In genomic region chr6:6521961-6522360, GRCh38 we compare ENCODE assay signal across 20 cellular contexts.
DNase-seq lines count a peak whose midpoint lies in the region; FAIRE-seq and TF ChIP-seq lines count a peak whose summit lies in the region.
"Had no signal": no experiment of that assay in that cellular context is flagged by ENCODE, and none has a peak within 500 bp of the region (broad histone marks: within the 10 kb centered on the region; RNA-seq: fewer than 3 reads in every experiment).

No MANE protein-coding gene starts in this region.

- H2BK12ac ChIP-seq in H1 (ENCODE audit: low read depth, low read length) (peak overlapping the region; percentile 52; the same call in 1 of the 2 replicates), neuronal stem cell (ENCODE audit: low read length) (no peak overlapping the region)

- H2BK5ac ChIP-seq in H1 (ENCODE audit: low read depth, low read length): no peak overlapping the region
- H2BK5ac ChIP-seq in neuronal stem cell (ENCODE audit: low read length): no peak overlapping the region

- H3K56ac ChIP-seq in H1 (replicated peaks; ENCODE audit: insufficient read length, low read depth, low read length): no peak overlapping the region

- WGBS in H1 (ENCODE audit: extremely low coverage in 1 of 2, insufficient coverage in 1 of 2, insufficient read length in 1 of 2, insufficient replicate concordance in 2 of 2, low coverage in 1 of 2, low lambda C conversion rate in 2 of 2, missing lambda C conversion rate in 1 of 2), 2 experiments: 95 to 100% methylated on average over 2 to 7 of the region's 7 CpGs
- WGBS in neuronal stem cell (ENCODE audit: extremely low coverage in 2 of 2, insufficient read length in 2 of 2, insufficient replicate concordance in 1 of 2), 2 donors: 100% methylated on average over 5 of the region's 7 CpGs; no CpG with 5 or more reads in 1 of the 2 donors
- WGBS in testis, 2 donors: 88 to 89% methylated on average over 7 of the region's 7 CpGs

- H2BK120ac ChIP-seq in H1 (replicated peaks; ENCODE audit: low read depth, low read length) (no peak overlapping the region), neuronal stem cell (ENCODE audit: low read depth, low read length) (no peak overlapping the region)

- H4K91ac ChIP-seq in H1 (replicated peaks; ENCODE audit: insufficient read length, low read length): no peak overlapping the region
- H4K91ac ChIP-seq in neuronal stem cell (ENCODE audit: low read depth, low read length, poor library complexity): no peak overlapping the region

- H2BK15ac ChIP-seq in H1 (ENCODE audit: low read length) (peak overlapping the region; percentile 5; the same call in 1 of the 2 replicates), neuronal stem cell (ENCODE audit: low read length) (no peak overlapping the region)

- POLR2A ChIA-PET in H1 (lab: Charles Lee; ENCODE audit: partially characterized antibody): no interaction called here

- TF ChIP-seq EP300 in H1 (IDR thresholded peaks at IDR 0.05; ENCODE audit: borderline replicate concordance in 1 of 2, low read depth in 2 of 2, low read length in 2 of 2): no peak

- H3K36me3 ChIP-seq in H1 (ENCODE audit: control insufficient read depth in 2 of 4, insufficient read depth in 4 of 4, low read length in 3 of 4): no peaks in the 10 kb centered on the region
- no peaks in the 10 kb centered on the region for H3K36me3 ChIP-seq in neuronal stem cell (replicated peaks in 1 of 2; ENCODE audit: control insufficient read depth in 2 of 2, insufficient read depth in 2 of 2, low read length in 2 of 2)
- no peaks in the 10 kb centered on the region for H3K36me3 ChIP-seq in testis (ENCODE audit: low read depth, missing control alignments)
- no peaks in the 10 kb centered on the region for H3K36me3 ChIP-seq in colonic mucosa
- H3K36me3 ChIP-seq: BE2C had no signal

- H3K4me3 ChIP-seq in NB4 (ENCODE audit: low read depth, low read length) (no peak overlapping the region), H1 (ENCODE audit: extremely low read depth in 1 of 4, insufficient read depth in 2 of 4, low read depth in 3 of 4, low read length in 4 of 4) (no peak overlapping the region), neuronal stem cell (ENCODE audit: low read length in 2 of 2) (no peak overlapping the region), testis (no peak overlapping the region), colonic mucosa (no peak overlapping the region)

- no peaks in the 10 kb centered on the region for H3K23me2 ChIP-seq in H1 (ENCODE audit: low read depth, low read length)

- H3K79me2 ChIP-seq in H1 (ENCODE audit: control insufficient read depth in 1 of 2, insufficient read depth in 2 of 2, low read length in 2 of 2): no peaks in the 10 kb centered on the region

- H3K23ac ChIP-seq in H1 (ENCODE audit: insufficient read length): no peak overlapping the region
- no peak overlapping the region for H3K23ac ChIP-seq in neuronal stem cell (ENCODE audit: low read depth, low read length, poor library complexity)

- H3K4me2 ChIP-seq in H1 (ENCODE audit: insufficient read depth in 1 of 2, low read depth in 2 of 2, low read length in 2 of 2): no peak overlapping the region
- no peak overlapping the region for H3K4me2 ChIP-seq in neuronal stem cell (ENCODE audit: insufficient read depth, low read length, poor library complexity, severe bottlenecking)

- H3K4me1 ChIP-seq in H1 (replicated peaks in 1 of 4; ENCODE audit: control insufficient read depth in 3 of 4, insufficient read depth in 4 of 4, low read length in 3 of 4): no peaks in the 10 kb centered on the region
- H3K4me1 ChIP-seq in neuronal stem cell (ENCODE audit: control insufficient read depth in 2 of 2, insufficient read depth in 1 of 2, low read depth in 1 of 2, low read length in 2 of 2): no peaks in the 10 kb centered on the region
- H3K4me1 ChIP-seq in testis: no peaks in the 10 kb centered on the region
- no peaks in the 10 kb centered on the region for H3K4me1 ChIP-seq in colonic mucosa
- H3K4me1 ChIP-seq: BE2C had no signal

- no peak for TF ChIP-seq RAD21 in H1 (IDR thresholded peaks at IDR 0.05 in 1 of 2, conservative IDR thresholded peaks at IDR 0.05 in 1 of 2; ENCODE audit: low read depth in 2 of 2, low read length in 2 of 2)

- H3K9ac ChIP-seq in H1 (replicated peaks in 1 of 4; ENCODE audit: extremely low read depth in 1 of 4, low read depth in 3 of 4, low read length in 3 of 4) (no peak overlapping the region), neuronal stem cell (ENCODE audit: low read depth, low read length, poor library complexity) (no peak overlapping the region), colonic mucosa (ENCODE audit: low read depth in 2 of 2, low read length in 2 of 2) (no peak overlapping the region)

- no peak overlapping the region for H3K4ac ChIP-seq in H1 (replicated peaks; ENCODE audit: insufficient read length, low read depth, low read length)
- H3K4ac ChIP-seq in neuronal stem cell (ENCODE audit: low read length): no peak overlapping the region

- no peaks in the 10 kb centered on the region for H3K9me3 ChIP-seq in H1 (ENCODE audit: insufficient read depth in 2 of 2, low read depth in 1 of 2, low read length in 1 of 2)
- H3K9me3 ChIP-seq in neuronal stem cell (replicated peaks in 1 of 2; ENCODE audit: control insufficient read depth in 2 of 2, insufficient read depth in 1 of 2, low read depth in 1 of 2, low read length in 2 of 2): no peaks in the 10 kb centered on the region
- H3K9me3 ChIP-seq in testis: no peaks in the 10 kb centered on the region
- H3K9me3 ChIP-seq in colonic mucosa: no peaks in the 10 kb centered on the region
- H3K9me3 ChIP-seq: BE2C had no signal

- DNase-seq in GM12891 (ENCODE audit: insufficient read length, low spot score): no peak
- peak; percentile 24 for DNase-seq in NB4 (ENCODE audit: low read depth)
- no peak for DNase-seq in H1 (ENCODE audit: low read depth in 1 of 2, low spot score in 2 of 2)
- no peak for DNase-seq in neuronal stem cell (ENCODE audit: low spot score)
- no peak for DNase-seq in testis
- no peak for DNase-seq in NOMO-1 treated with dmso at 0.1 percent for 144 hours (lab: John Stamatoyannopoulos, UW; ENCODE audit: unreplicated experiment)
- no peak for DNase-seq in cerebellum (ENCODE audit: low spot score)
- DNase-seq in colonic mucosa: no peak
- DNase-seq: BE2C; CD4-positive, alpha-beta memory T cell; COR-L47; DMS153; DMS79 treated with DMSO at 0.1 percent for 48 hours; EL; H7 had no signal

- no peak overlapping the region for H3K18ac ChIP-seq in H1 (ENCODE audit: extremely low read depth, low read length)
- H3K18ac ChIP-seq in neuronal stem cell (ENCODE audit: low read length): no peak overlapping the region

- H3K27ac ChIP-seq in H1 (ENCODE audit: low read depth, low read length) (no peak overlapping the region), neuronal stem cell (replicated peaks; ENCODE audit: low read length) (no peak overlapping the region), testis (no peak overlapping the region), colonic mucosa (no peak overlapping the region)
- H3K27ac ChIP-seq: C4-2B had no signal

- TF ChIP-seq CTCF in NB4 (IDR thresholded peaks at IDR 0.05; ENCODE audit: low read depth, low read length) (no peak), H1 (IDR thresholded peaks at IDR 0.05; ENCODE audit: control extremely low read depth in 1 of 3, insufficient read depth in 1 of 3, low read depth in 1 of 3, low read length in 3 of 3) (no peak), testis (IDR thresholded peaks at IDR 0.05) (no peak), colonic mucosa (IDR thresholded peaks at IDR 0.05) (no peak)

- H3K27me3 ChIP-seq in H1 (replicated peaks in 1 of 4; ENCODE audit: control insufficient read depth in 3 of 4, extremely low read depth in 1 of 4, insufficient read depth in 3 of 4, low read length in 3 of 4) (no peaks in the 10 kb centered on the region; a peak in 2 of 7 replicates), neuronal stem cell (ENCODE audit: control insufficient read depth in 3 of 3, insufficient read depth in 3 of 3, low read depth in 1 of 3, low read length in 3 of 3) (peaks cover 0 to 7% (median 0%) of the 10 kb centered on the region in 3 experiments), testis (no peaks in the 10 kb centered on the region), colonic mucosa (no peaks in the 10 kb centered on the region)
- H3K27me3 ChIP-seq: BE2C had no signal

- TF ChIP-seq POLR2A in GM12891 (IDR thresholded peaks at IDR 0.05; ENCODE audit: low read depth, low read length): no peak
- no peak for TF ChIP-seq POLR2A in NB4 (IDR thresholded peaks at IDR 0.05; ENCODE audit: extremely low read depth, insufficient read length)
- TF ChIP-seq POLR2A in H1 (IDR thresholded peaks at IDR 0.05; ENCODE audit: control extremely low read depth in 1 of 2, low read depth in 2 of 2, low read length in 2 of 2): no peak
- no peak for TF ChIP-seq POLR2A in testis (IDR thresholded peaks at IDR 0.05)

- CTCF ChIA-PET in H1 (lab: Charles Lee; ENCODE audit: partially characterized antibody): no interaction called here

- H2BK20ac ChIP-seq in H1 (ENCODE audit: low read length): no peak overlapping the region

- no peak overlapping the region for H3K14ac ChIP-seq in H1 (ENCODE audit: insufficient read length)
- peak overlapping the region; percentile 40 for H3K14ac ChIP-seq in neuronal stem cell (ENCODE audit: low read length)

- FAIRE-seq in GM12891 (lab: Jason Lieb, UNC): peak; percentile 31
- FAIRE-seq in H1 (lab: Jason Lieb, UNC): no peak
- FAIRE-seq: A204.1, D721Med, G401.6, GM18507 had no signal

- no peaks in the 10 kb centered on the region for H4K20me1 ChIP-seq in H1 (replicated peaks in 1 of 2; ENCODE audit: control insufficient read depth in 1 of 2, insufficient read depth in 2 of 2, low read length in 2 of 2)

- no peaks in the 10 kb centered on the region for H3K79me1 ChIP-seq in H1 (ENCODE audit: low read depth, low read length)
- no peaks in the 10 kb centered on the region for H3K79me1 ChIP-seq in neuronal stem cell (ENCODE audit: low read depth, low read length)

- intact Hi-C loops in testis (cut with DNase I; ENCODE audit: low total_unique reads) (no loop called here), colonic mucosa (cut with DNase I) (no loop called here)

- H4K8ac ChIP-seq in H1 (ENCODE audit: extremely low read depth, insufficient read depth, low read length) (no peak overlapping the region), neuronal stem cell (ENCODE audit: low read depth, low read length) (no peak overlapping the region)

- H4K5ac ChIP-seq in H1 (ENCODE audit: insufficient read length, low read depth, low read length): no peak overlapping the region

- H2AFZ ChIP-seq in H1 (ENCODE audit: low read length) (0 out of 2 replicates have a peak overlapping the region, but pooled peaks have one; percentile 76), neuronal stem cell (ENCODE audit: low read length) (no peak overlapping the region)

- H2AK5ac ChIP-seq in H1 (ENCODE audit: low read depth, low read length) (peak overlapping the region; percentile 75), neuronal stem cell (ENCODE audit: low read depth, low read length) (no peak overlapping the region)

TF ChIP-seq in GM12891, 5 proteins besides CTCF, POLR2A, EP300 and RAD21:
- no peak for TF ChIP-seq TAF1 (IDR thresholded peaks at IDR 0.05; ENCODE audit: low read depth, low read length)
- TF ChIP-seq SPI1 (IDR thresholded peaks at IDR 0.05; ENCODE audit: low read depth, low read length): 0 out of 2 replicates have a peak, but pooled peaks have one; percentile 11

TF ChIP-seq in H1, 55 proteins besides CTCF, POLR2A, EP300 and RAD21 (continues in another document):
- no peak for TF ChIP-seq CHD2 (IDR thresholded peaks at IDR 0.05; ENCODE audit: low read length)
